Comparison of ENCODE assay signal across 13 cellular contexts in the genomic region with DNA sequence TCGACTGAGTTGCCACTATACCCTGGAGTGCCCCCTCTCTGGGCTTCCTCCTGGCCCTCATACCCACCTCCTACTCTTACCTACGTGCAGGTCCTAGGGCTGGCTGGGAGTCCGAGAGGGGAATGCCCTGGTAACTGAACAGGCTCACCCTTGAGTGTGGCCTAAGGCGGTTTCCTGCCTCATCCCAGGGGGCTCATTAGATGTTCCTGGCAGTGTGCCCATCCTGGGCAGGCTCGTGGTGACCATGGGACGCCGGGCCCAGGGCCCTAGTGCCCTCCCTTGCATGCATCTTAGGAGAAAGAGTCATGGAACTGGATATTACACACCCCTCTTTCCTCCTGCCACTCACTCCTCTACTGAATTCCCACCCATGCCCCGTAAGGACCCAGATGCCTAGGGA. TPM values are rescaled to one million over a fixed set of nuclear protein-coding genes. Genes with fewer than 3 reads are reported as not detected.
DNase-seq lines count a peak whose midpoint lies in the region; ATAC-seq, FAIRE-seq and TF ChIP-seq lines count a peak whose summit lies in the region.
"Had no signal": no experiment of that assay in that cellular context is flagged by ENCODE, and none has a peak within 500 bp of the region (broad histone marks: within the 10 kb centered on the region; RNA-seq: fewer than 3 reads in every experiment).

No MANE protein-coding gene starts in this region.

- H3K9me3 ChIP-seq in BLaER1 = no peaks in the 10 kb centered on the region

- POLR2A ChIA-PET in activated CD4-positive, alpha-beta T cell treated with anti-CD3 and anti-CD28 coated beads, Interleukin-2, amount 10 ng/mL, durations not matched to agents 7 days and 5 days (lab: Charles Lee) = no interaction called here

- no peak for TF ChIP-seq CTCF in bronchial epithelial cell (IDR thresholded peaks at IDR 0.05; ENCODE audit: insufficient read depth, low read length, severe bottlenecking)
- TF ChIP-seq CTCF in neural crest cell (conservative IDR thresholded peaks at IDR 0.05) = no peak

- peak overlapping the region; percentile 99 for H3K4me2 ChIP-seq in BLaER1
- H3K4me2 ChIP-seq: neural progenitor cell had no signal

- no peak for FAIRE-seq in bronchial epithelial cell (lab: Jason Lieb, UNC)

- peaks cover 44% of the 10 kb centered on the region for H4K20me1 ChIP-seq in BLaER1

- H3K36me3 ChIP-seq in BLaER1 (peaks cover 35% of the 10 kb centered on the region), bronchial epithelial cell (ENCODE audit: control insufficient read depth, insufficient read depth, low read length) (peaks cover 29% of the 10 kb centered on the region)
- H3K36me3 ChIP-seq: neural progenitor cell had no signal

- peaks cover 40% of the 10 kb centered on the region for H3K4me1 Mint-ChIP-seq in neural crest cell
- peaks cover 27% of the 10 kb centered on the region for H3K4me1 Mint-ChIP-seq in activated T-helper 2 cell treated with anti-CD3 and anti-CD28 coated beads, Interferon-gamma antibody, Interleukin-2, Interleukin-4, amounts not matched to agents 10 μg/mL and 5 μg/mL and 100 μg/mL, durations not matched to agents 14 hours and 24 hours and 36 hours (ENCODE audit: low read depth)
- peaks cover 23% of the 10 kb centered on the region for H3K4me1 Mint-ChIP-seq in activated CD4-positive, alpha-beta T cell treated with anti-CD3 and anti-CD28 coated beads, Interleukin-2, amount 10 ng/mL, durations not matched to agents 7 days and 5 days

- DNase-seq in LHCN-M2 (ENCODE audit: low read depth) = peak; percentile 66
- DNase-seq in bronchial epithelial cell (ENCODE audit: low read depth) = no peak
- no peak for DNase-seq in neural crest cell (ENCODE audit: low read depth, low spot score)
- no peak for DNase-seq in activated gamma-delta T cell treated with Interleukin-2 at 50 U/mL for 16 hours
- DNase-seq in activated T-helper 2 cell treated with anti-CD3 and anti-CD28 coated beads, Interferon-gamma antibody, Interleukin-2, Interleukin-4, amounts not matched to agents 10 μg/mL and 5 μg/mL and 100 μg/mL, durations not matched to agents 14 hours and 24 hours and 36 hours (ENCODE audit: low spot score) = no peak
- no peak for DNase-seq in activated CD4-positive, alpha-beta T cell treated with anti-CD3 and anti-CD28 coated beads, Interleukin-2, amount 10 ng/mL, durations not matched to agents 7 days and 5 days
- DNase-seq: activated CD8-positive, alpha-beta memory T cell treated with anti-CD3 and anti-CD28 coated beads, Interleukin-2, amount 50 U/mL, for 4 hours; MV-4-11; stimulated activated CD4-positive, alpha-beta T cell treated with anti-CD3 and anti-CD28 coated beads, Interleukin-2, amount 100 ng/mL, for 48 hours had no signal

- ATAC-seq in GM18517 (IDR thresholded peaks at IDR 0.05; ENCODE audit: unreplicated experiment) = no peak

- peaks cover 61% of the 10 kb centered on the region for H3K4me1 ChIP-seq in BLaER1

- CTCF ChIA-PET in activated CD4-positive, alpha-beta T cell treated with anti-CD3 and anti-CD28 coated beads, Interleukin-2, amount 10 ng/mL, durations not matched to agents 7 days and 5 days (lab: Charles Lee) = interaction anchor here (0.6 to 4.2 kb wide), 3 partner anchors 11 to 95 kb away, joined by 3 to 17 read pairs (median 3); no protein-coding TSS in a partner anchor

- H3K4me3 Mint-ChIP-seq in neural crest cell = peak overlapping the region; percentile 58
- no peak overlapping the region for H3K4me3 Mint-ChIP-seq in activated T-helper 2 cell treated with anti-CD3 and anti-CD28 coated beads, Interferon-gamma antibody, Interleukin-2, Interleukin-4, amounts not matched to agents 10 μg/mL and 5 μg/mL and 100 μg/mL, durations not matched to agents 14 hours and 24 hours and 36 hours (ENCODE audit: low read depth)
- H3K4me3 Mint-ChIP-seq in activated CD4-positive, alpha-beta T cell treated with anti-CD3 and anti-CD28 coated beads, Interleukin-2, amount 10 ng/mL, durations not matched to agents 7 days and 5 days = no peak overlapping the region

- no peaks in the 10 kb centered on the region for H3K27me3 ChIP-seq in BLaER1
- no peaks in the 10 kb centered on the region for H3K27me3 ChIP-seq in bronchial epithelial cell (ENCODE audit: control insufficient read depth, insufficient read depth, low read length)
- H3K27me3 ChIP-seq: neural progenitor cell had no signal

- H3K9ac ChIP-seq in BLaER1 = no peak overlapping the region
- H3K9ac ChIP-seq: neural progenitor cell had no signal

- H3K27ac Mint-ChIP-seq in neural crest cell (ENCODE audit: unreplicated experiment) = no peak overlapping the region
- H3K27ac Mint-ChIP-seq in activated T-helper 2 cell treated with anti-CD3 and anti-CD28 coated beads, Interferon-gamma antibody, Interleukin-2, Interleukin-4, amounts not matched to agents 10 μg/mL and 5 μg/mL and 100 μg/mL, durations not matched to agents 14 hours and 24 hours and 36 hours = no peak overlapping the region
- H3K27ac Mint-ChIP-seq in activated CD4-positive, alpha-beta T cell treated with anti-CD3 and anti-CD28 coated beads, Interleukin-2, amount 10 ng/mL, durations not matched to agents 7 days and 5 days = no peak overlapping the region
- H3K27ac Mint-ChIP-seq: neural progenitor cell had no signal

- intact Hi-C loops in activated T-helper 2 cell treated with anti-CD3 and anti-CD28 coated beads, Interferon-gamma antibody, Interleukin-2, Interleukin-4, amounts not matched to agents 10 μg/mL and 5 μg/mL and 100 μg/mL, durations not matched to agents 14 hours and 24 hours and 36 hours (cut with micrococcal nuclease) = loop anchor here (5.0 kb wide), 1 partner anchor 37 kb away; no protein-coding TSS in a partner anchor

- H3K27me3 Mint-ChIP-seq in neural crest cell (ENCODE audit: low read depth) = no peaks in the 10 kb centered on the region
- no peaks in the 10 kb centered on the region for H3K27me3 Mint-ChIP-seq in activated T-helper 2 cell treated with anti-CD3 and anti-CD28 coated beads, Interferon-gamma antibody, Interleukin-2, Interleukin-4, amounts not matched to agents 10 μg/mL and 5 μg/mL and 100 μg/mL, durations not matched to agents 14 hours and 24 hours and 36 hours (ENCODE audit: low read depth)
- peaks cover 5% of the 10 kb centered on the region for H3K27me3 Mint-ChIP-seq in activated CD4-positive, alpha-beta T cell treated with anti-CD3 and anti-CD28 coated beads, Interleukin-2, amount 10 ng/mL, durations not matched to agents 7 days and 5 days

- H3K9me3 Mint-ChIP-seq in neural crest cell = no peaks in the 10 kb centered on the region
- no peaks in the 10 kb centered on the region for H3K9me3 Mint-ChIP-seq in activated T-helper 2 cell treated with anti-CD3 and anti-CD28 coated beads, Interferon-gamma antibody, Interleukin-2, Interleukin-4, amounts not matched to agents 10 μg/mL and 5 μg/mL and 100 μg/mL, durations not matched to agents 14 hours and 24 hours and 36 hours
- no peaks in the 10 kb centered on the region for H3K9me3 Mint-ChIP-seq in activated CD4-positive, alpha-beta T cell treated with anti-CD3 and anti-CD28 coated beads, Interleukin-2, amount 10 ng/mL, durations not matched to agents 7 days and 5 days
- H3K9me3 Mint-ChIP-seq: neural progenitor cell had no signal

- H3K4me3 ChIP-seq in BLaER1 (no peak overlapping the region), bronchial epithelial cell (ENCODE audit: low read depth, low read length) (peak overlapping the region; percentile 91)
- H3K4me3 ChIP-seq: neural progenitor cell had no signal

- no peaks in the 10 kb centered on the region for H3K36me3 Mint-ChIP-seq in neural crest cell (ENCODE audit: low read depth)
- H3K36me3 Mint-ChIP-seq in activated T-helper 2 cell treated with anti-CD3 and anti-CD28 coated beads, Interferon-gamma antibody, Interleukin-2, Interleukin-4, amounts not matched to agents 10 μg/mL and 5 μg/mL and 100 μg/mL, durations not matched to agents 14 hours and 24 hours and 36 hours (ENCODE audit: low read depth) = peaks cover 9% of the 10 kb centered on the region
- peaks cover 3% of the 10 kb centered on the region for H3K36me3 Mint-ChIP-seq in activated CD4-positive, alpha-beta T cell treated with anti-CD3 and anti-CD28 coated beads, Interleukin-2, amount 10 ng/mL, durations not matched to agents 7 days and 5 days (ENCODE audit: low read depth)

- no peak overlapping the region for H3K27ac ChIP-seq in BLaER1
- H3K27ac ChIP-seq: C4-2B, neural progenitor cell had no signal

RNA-seq across cellular contexts. Expression of a gene that starts 2.8 kb away (rescaled TPM):
- total RNA-seq in LHCN-M2 (2014; rRNA removed) = 6.3 and 7.0 TPM in 2 replicates
- 6.1 TPM for polyA plus RNA-seq in LHCN-M2 (2012)
- total RNA-seq in bronchial epithelial cell = 90.6 and 156 TPM in 2 replicates
- total RNA-seq in neural crest cell = 24.0 and 26.3 TPM in 2 replicates
- total RNA-seq in activated T-helper 2 cell treated with anti-CD3 and anti-CD28 coated beads, Interferon-gamma antibody, Interleukin-2, Interleukin-4, amounts not matched to agents 10 μg/mL and 5 μg/mL and 100 μg/mL, durations not matched to agents 14 hours and 24 hours and 36 hours = 28.3 and 30.2 TPM in 2 replicates
- 10 to 100 TPM; 23.4 to 26.7 TPM for total RNA-seq in activated CD4-positive, alpha-beta T cell treated with anti-CD3 and anti-CD28 coated beads, Interleukin-2, amount 10 ng/mL, durations not matched to agents 7 days and 5 days

RNA-seq across cellular contexts. Expression of a gene that starts 29.8 kb away (rescaled TPM):
- 13.7 and 25.8 TPM in 2 replicates for total RNA-seq in LHCN-M2 (2014; rRNA removed)
- polyA plus RNA-seq in LHCN-M2 (2012) = 99.7 TPM
- total RNA-seq in bronchial epithelial cell = 41.1 and 50.2 TPM in 2 replicates
- 23.1 and 24.5 TPM in 2 replicates for total RNA-seq in neural crest cell
- 159 and 162 TPM in 2 replicates for total RNA-seq in activated T-helper 2 cell treated with anti-CD3 and anti-CD28 coated beads, Interferon-gamma antibody, Interleukin-2, Interleukin-4, amounts not matched to agents 10 μg/mL and 5 μg/mL and 100 μg/mL, durations not matched to agents 14 hours and 24 hours and 36 hours
- 10 to 100 TPM; 75.4 to 83.5 TPM for total RNA-seq in activated CD4-positive, alpha-beta T cell treated with anti-CD3 and anti-CD28 coated beads, Interleukin-2, amount 10 ng/mL, durations not matched to agents 7 days and 5 days

RNA-seq across cellular contexts. Expression of a gene that starts 30.1 kb away (rescaled TPM):
- 4.5 and 4.7 TPM in 2 replicates for total RNA-seq in LHCN-M2 (2014; rRNA removed)
- 2.1 TPM for polyA plus RNA-seq in LHCN-M2 (2012)
- 2.0 and 2.9 TPM in 2 replicates for total RNA-seq in bronchial epithelial cell
- total RNA-seq in neural crest cell = 5.8 and 7.0 TPM in 2 replicates
- 11.4 and 12.0 TPM in 2 replicates for total RNA-seq in activated T-helper 2 cell treated with anti-CD3 and anti-CD28 coated beads, Interferon-gamma antibody, Interleukin-2, Interleukin-4, amounts not matched to agents 10 μg/mL and 5 μg/mL and 100 μg/mL, durations not matched to agents 14 hours and 24 hours and 36 hours
- total RNA-seq in activated CD4-positive, alpha-beta T cell treated with anti-CD3 and anti-CD28 coated beads, Interleukin-2, amount 10 ng/mL, durations not matched to agents 7 days and 5 days = 1 to 10 TPM; 9.8 to 10.0 TPM

RNA-seq across cellular contexts. Expression of a gene that starts 45.4 kb away (rescaled TPM):
- not detected in 2 replicates for total RNA-seq in LHCN-M2 (2014; rRNA removed)
- polyA plus RNA-seq in LHCN-M2 (2012) = 0.05 TPM
- under 0.01 TPM in 2 replicates for total RNA-seq in bronchial epithelial cell
- 0.19 TPM in 1 of 2 replicates, not detected in the other for total RNA-seq in neural crest cell
- 0.34 and 1.3 TPM in 2 replicates for total RNA-seq in activated T-helper 2 cell treated with anti-CD3 and anti-CD28 coated beads, Interferon-gamma antibody, Interleukin-2, Interleukin-4, amounts not matched to agents 10 μg/mL and 5 μg/mL and 100 μg/mL, durations not matched to agents 14 hours and 24 hours and 36 hours
- total RNA-seq in activated CD4-positive, alpha-beta T cell treated with anti-CD3 and anti-CD28 coated beads, Interleukin-2, amount 10 ng/mL, durations not matched to agents 7 days and 5 days = under 1 TPM; 0.45 to 0.87 TPM
